ENCODE assay signal across 1 cellular context in the genomic region with DNA sequence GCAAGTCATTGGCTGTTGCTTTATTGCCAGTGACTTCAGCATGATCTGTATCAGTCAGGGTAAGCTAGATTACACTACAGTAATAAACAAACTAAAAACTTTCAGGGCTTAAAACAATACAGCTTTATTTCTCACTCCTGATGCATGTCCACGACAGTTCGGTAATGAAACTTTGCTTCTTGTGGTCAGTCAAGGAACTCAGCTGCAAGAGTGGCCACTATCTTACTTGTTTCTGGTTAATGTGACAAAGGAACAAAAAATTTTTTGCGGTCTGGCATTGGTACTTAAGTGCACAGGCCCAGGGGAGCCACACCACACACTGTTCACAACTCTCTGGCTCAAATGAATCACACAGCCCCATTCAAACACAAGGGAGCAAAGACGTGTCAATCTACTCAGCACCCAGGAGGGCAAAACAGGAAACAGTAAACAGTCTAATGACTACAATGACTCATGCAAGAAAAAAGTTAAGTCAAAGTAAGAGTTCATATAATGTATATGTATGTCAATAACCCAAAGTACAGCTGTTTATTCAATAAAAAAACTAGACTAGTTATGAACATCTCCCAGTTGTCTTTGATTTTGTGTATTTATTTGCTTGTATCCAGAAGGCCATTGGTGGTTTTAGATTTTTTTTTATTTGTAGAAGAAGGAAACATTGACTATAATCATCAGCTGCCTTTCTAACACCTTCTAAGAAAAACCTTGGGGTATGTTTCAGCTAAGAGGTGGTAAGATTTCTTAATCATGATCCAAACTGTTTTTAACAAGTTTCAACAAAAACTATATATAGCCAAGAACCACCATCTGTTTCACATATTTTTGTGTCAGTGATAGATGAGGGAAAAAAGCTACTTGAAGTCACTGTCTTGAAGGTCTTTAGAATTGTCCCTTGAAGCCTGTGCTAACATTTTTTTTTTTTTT.
TF ChIP-seq lines count a peak whose summit lies in the region.

No MANE protein-coding gene starts in this region.

TF ChIP-seq in GM23338, 12 proteins besides CTCF, POLR2A, EP300 and RAD21 (continued from another document):
- TF ChIP-seq, protein P1, sequence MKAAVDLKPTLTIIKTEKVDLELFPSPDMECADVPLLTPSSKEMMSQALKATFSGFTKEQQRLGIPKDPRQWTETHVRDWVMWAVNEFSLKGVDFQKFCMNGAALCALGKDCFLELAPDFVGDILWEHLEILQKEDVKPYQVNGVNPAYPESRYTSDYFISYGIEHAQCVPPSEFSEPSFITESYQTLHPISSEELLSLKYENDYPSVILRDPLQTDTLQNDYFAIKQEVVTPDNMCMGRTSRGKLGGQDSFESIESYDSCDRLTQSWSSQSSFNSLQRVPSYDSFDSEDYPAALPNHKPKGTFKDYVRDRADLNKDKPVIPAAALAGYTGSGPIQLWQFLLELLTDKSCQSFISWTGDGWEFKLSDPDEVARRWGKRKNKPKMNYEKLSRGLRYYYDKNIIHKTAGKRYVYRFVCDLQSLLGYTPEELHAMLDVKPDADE (IDR thresholded peaks at IDR 0.05): no peak
- TF ChIP-seq, protein P2, sequence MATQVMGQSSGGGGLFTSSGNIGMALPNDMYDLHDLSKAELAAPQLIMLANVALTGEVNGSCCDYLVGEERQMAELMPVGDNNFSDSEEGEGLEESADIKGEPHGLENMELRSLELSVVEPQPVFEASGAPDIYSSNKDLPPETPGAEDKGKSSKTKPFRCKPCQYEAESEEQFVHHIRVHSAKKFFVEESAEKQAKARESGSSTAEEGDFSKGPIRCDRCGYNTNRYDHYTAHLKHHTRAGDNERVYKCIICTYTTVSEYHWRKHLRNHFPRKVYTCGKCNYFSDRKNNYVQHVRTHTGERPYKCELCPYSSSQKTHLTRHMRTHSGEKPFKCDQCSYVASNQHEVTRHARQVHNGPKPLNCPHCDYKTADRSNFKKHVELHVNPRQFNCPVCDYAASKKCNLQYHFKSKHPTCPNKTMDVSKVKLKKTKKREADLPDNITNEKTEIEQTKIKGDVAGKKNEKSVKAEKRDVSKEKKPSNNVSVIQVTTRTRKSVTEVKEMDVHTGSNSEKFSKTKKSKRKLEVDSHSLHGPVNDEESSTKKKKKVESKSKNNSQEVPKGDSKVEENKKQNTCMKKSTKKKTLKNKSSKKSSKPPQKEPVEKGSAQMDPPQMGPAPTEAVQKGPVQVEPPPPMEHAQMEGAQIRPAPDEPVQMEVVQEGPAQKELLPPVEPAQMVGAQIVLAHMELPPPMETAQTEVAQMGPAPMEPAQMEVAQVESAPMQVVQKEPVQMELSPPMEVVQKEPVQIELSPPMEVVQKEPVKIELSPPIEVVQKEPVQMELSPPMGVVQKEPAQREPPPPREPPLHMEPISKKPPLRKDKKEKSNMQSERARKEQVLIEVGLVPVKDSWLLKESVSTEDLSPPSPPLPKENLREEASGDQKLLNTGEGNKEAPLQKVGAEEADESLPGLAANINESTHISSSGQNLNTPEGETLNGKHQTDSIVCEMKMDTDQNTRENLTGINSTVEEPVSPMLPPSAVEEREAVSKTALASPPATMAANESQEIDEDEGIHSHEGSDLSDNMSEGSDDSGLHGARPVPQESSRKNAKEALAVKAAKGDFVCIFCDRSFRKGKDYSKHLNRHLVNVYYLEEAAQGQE (IDR thresholded peaks at IDR 0.05; ENCODE audit: unreplicated experiment): no peak
- TF ChIP-seq NANOG (IDR thresholded peaks at IDR 0.05; ENCODE audit: borderline replicate concordance) (no peak), ZNF331 (CRISPR knock-in tag; IDR thresholded peaks at IDR 0.05; ENCODE audit: low read depth) (no peak), EZH2 (IDR thresholded peaks at IDR 0.05; ENCODE audit: low read depth, unreplicated experiment) (no peak), STAT1 (IDR thresholded peaks at IDR 0.05; ENCODE audit: unreplicated experiment) (no peak), CREB1 (CRISPR knock-in tag; IDR thresholded peaks at IDR 0.05; ENCODE audit: low read depth) (no peak), JUNB (IDR thresholded peaks at IDR 0.05; ENCODE audit: unreplicated experiment) (no peak), EZH2phosphoT487 (IDR thresholded peaks at IDR 0.05; ENCODE audit: unreplicated experiment) (no peak)
